Comparison of ENCODE assay signal across 8 cellular contexts in the genomic region with DNA sequence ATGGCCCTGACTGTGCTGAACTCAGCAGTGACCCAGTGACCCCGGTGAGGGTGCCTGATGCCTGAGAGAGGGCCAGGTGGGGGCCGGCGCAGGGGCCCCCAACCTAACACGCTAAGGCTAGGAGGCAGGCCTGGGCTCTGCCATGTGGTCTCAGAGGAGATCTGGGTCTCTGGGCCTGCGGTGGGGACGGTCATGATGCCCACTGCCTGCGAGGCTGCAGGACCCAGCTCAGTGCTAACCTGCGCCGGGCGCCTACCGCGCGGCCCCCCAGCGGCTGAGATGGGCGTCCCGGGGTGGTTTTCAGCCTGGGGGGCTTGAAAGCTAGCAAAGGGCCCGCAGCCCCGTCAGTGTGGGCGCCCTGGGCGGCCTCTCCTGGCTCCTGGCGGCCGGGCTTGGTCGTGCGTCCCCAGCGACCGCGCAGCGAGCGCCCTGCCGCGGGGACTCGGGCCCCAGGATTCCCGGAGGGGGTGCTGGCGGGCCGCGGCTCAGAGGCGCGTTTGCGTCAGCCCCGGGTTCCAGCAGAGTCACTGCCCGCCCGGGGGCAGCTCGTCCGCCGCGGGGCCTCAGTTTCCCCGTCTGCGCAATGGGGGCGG. TPM values are rescaled to one million over a fixed set of nuclear protein-coding genes. Genes with fewer than 3 reads are reported as not detected.
DNase-seq lines count a peak whose midpoint lies in the region; ATAC-seq and TF ChIP-seq lines count a peak whose summit lies in the region.

No MANE protein-coding gene starts in this region.

- no peak overlapping the region for H3K9ac ChIP-seq in H9 (ENCODE audit: extremely low read depth, insufficient read length, low read length)

- H2BK5ac ChIP-seq in H9 (ENCODE audit: insufficient read length, low read length), result no peak overlapping the region

- no peak overlapping the region for H2AK5ac ChIP-seq in H9 (ENCODE audit: insufficient read length, low read length)

- no peak overlapping the region for H2BK12ac ChIP-seq in H9 (ENCODE audit: insufficient read length, low read depth, low read length)

- H3K23me2 ChIP-seq in H9 (ENCODE audit: insufficient read length, low read depth, low read length, poor library complexity, severe bottlenecking), result no peaks in the 10 kb centered on the region

- H3T11ph ChIP-seq in H9 (ENCODE audit: low read length), result no peak overlapping the region

- H3K4me3 ChIP-seq in iPS-11a (ENCODE audit: low read depth, low read length), result peak overlapping the region; percentile 27

- peak; percentile 29 to 46 for ATAC-seq in stimulated activated naive B cell treated with anti-CD40 and anti-IgM and Interleukin-4, amounts not matched to agents 10 μg/mL and 1 μg/mL and 100 μg/mL, for 72 hours (replicated peaks)
- ATAC-seq in GM19351 (IDR thresholded peaks at IDR 0.05; ENCODE audit: unreplicated experiment) (no peak), GM18873 (IDR thresholded peaks at IDR 0.05; ENCODE audit: low FRiP score, unreplicated experiment) (no peak)

- H3K27me3 ChIP-seq in H9 (ENCODE audit: insufficient read depth, low read length), result no peaks in the 10 kb centered on the region

- H2BK15ac ChIP-seq in H9 (ENCODE audit: low read depth, low read length), result no peak overlapping the region

- CTCF ChIA-PET in activated naive CD4-positive, alpha-beta T cell treated with anti-CD3 and anti-CD28 coated beads, Interleukin-2, amount 10 ng/mL, durations not matched to agents 7 days and 5 days (lab: Charles Lee), result interaction anchor here (1.4 kb wide), 1 partner anchor 36 kb away, joined by 3 read pairs; no protein-coding TSS in a partner anchor

- no peak overlapping the region for H3K4ac ChIP-seq in H9 (ENCODE audit: low read depth, low read length)

- H4K8ac ChIP-seq in H9 (replicated peaks; ENCODE audit: insufficient read length, low read depth, low read length), result no peak overlapping the region

- no peak overlapping the region for H3K18ac ChIP-seq in H9 (ENCODE audit: insufficient read length, low read depth, low read length)

- H3K56ac ChIP-seq in H9 (ENCODE audit: insufficient read length, low read depth, low read length), result no peak overlapping the region

- no peak overlapping the region for H3K27ac Mint-ChIP-seq in H9
- no peak overlapping the region for H3K27ac Mint-ChIP-seq in activated naive CD4-positive, alpha-beta T cell treated with anti-CD3 and anti-CD28 coated beads, Interleukin-2, amount 10 ng/mL, durations not matched to agents 7 days and 5 days
- no peak overlapping the region for H3K27ac Mint-ChIP-seq in stimulated activated naive B cell treated with anti-CD40 and anti-IgM and Interleukin-4, amounts not matched to agents 10 μg/mL and 1 μg/mL and 100 μg/mL, for 72 hours

- H3K9me3 ChIP-seq in H9 (ENCODE audit: control insufficient read depth, low read depth, low read length), result no peaks in the 10 kb centered on the region

- H4K91ac ChIP-seq in H9 (ENCODE audit: insufficient read length, low read depth, low read length), result no peak overlapping the region

- H3K36me3 Mint-ChIP-seq in H9 (ENCODE audit: insufficient read depth in 1 of 3, low read depth in 3 of 3), result no peaks in the 10 kb centered on the region
- no peaks in the 10 kb centered on the region for H3K36me3 Mint-ChIP-seq in activated naive CD4-positive, alpha-beta T cell treated with anti-CD3 and anti-CD28 coated beads, Interleukin-2, amount 10 ng/mL, durations not matched to agents 7 days and 5 days
- no peaks in the 10 kb centered on the region for H3K36me3 Mint-ChIP-seq in stimulated activated naive B cell treated with anti-CD40 and anti-IgM and Interleukin-4, amounts not matched to agents 10 μg/mL and 1 μg/mL and 100 μg/mL, for 72 hours

- H3K27me3 Mint-ChIP-seq in H9 (ENCODE audit: low read depth), result peaks cover 9% of the 10 kb centered on the region
- peaks cover 75% of the 10 kb centered on the region for H3K27me3 Mint-ChIP-seq in activated naive CD4-positive, alpha-beta T cell treated with anti-CD3 and anti-CD28 coated beads, Interleukin-2, amount 10 ng/mL, durations not matched to agents 7 days and 5 days
- peaks cover 54 to 60% of the 10 kb centered on the region in 2 donors for H3K27me3 Mint-ChIP-seq in stimulated activated naive B cell treated with anti-CD40 and anti-IgM and Interleukin-4, amounts not matched to agents 10 μg/mL and 1 μg/mL and 100 μg/mL, for 72 hours

- no peaks in the 10 kb centered on the region for H3K79me2 ChIP-seq in H9 (ENCODE audit: insufficient read depth, low read length)

- TF ChIP-seq CTCF in H9 (conservative IDR thresholded peaks at IDR 0.05), result peak; percentile 56

- no peaks in the 10 kb centered on the region for H3K4me1 ChIP-seq in H9 (ENCODE audit: insufficient read depth, low read length)

- H2BK20ac ChIP-seq in H9 (ENCODE audit: low read depth, low read length, poor library complexity, severe bottlenecking), result no peak overlapping the region

- no peak overlapping the region for H3K23ac ChIP-seq in H9 (ENCODE audit: insufficient read length, low read depth, low read length)

- peak overlapping the region; percentile 62 to 82 for H3K4me3 Mint-ChIP-seq in H9
- peak overlapping the region; percentile 68 for H3K4me3 Mint-ChIP-seq in activated naive CD4-positive, alpha-beta T cell treated with anti-CD3 and anti-CD28 coated beads, Interleukin-2, amount 10 ng/mL, durations not matched to agents 7 days and 5 days
- H3K4me3 Mint-ChIP-seq in stimulated activated naive B cell treated with anti-CD40 and anti-IgM and Interleukin-4, amounts not matched to agents 10 μg/mL and 1 μg/mL and 100 μg/mL, for 72 hours, result peak overlapping the region; percentile 78

- WGBS in H9 (ENCODE audit: extremely low coverage, insufficient read length, low lambda C conversion rate), result no CpG with 5 or more reads among the region's 49 CpGs

- H2BK120ac ChIP-seq in H9 (ENCODE audit: low read depth, low read length, poor library complexity, severe bottlenecking), result no peak overlapping the region

- DNase-seq in AG20443 (ENCODE audit: low spot score) (peak; percentile 72), H9 (no peak)
- peak; percentile 47 for DNase-seq in activated naive CD4-positive, alpha-beta T cell treated with anti-CD3 and anti-CD28 coated beads, Interleukin-2, amount 10 ng/mL, durations not matched to agents 7 days and 5 days
- no peak for DNase-seq in stimulated activated naive B cell treated with anti-CD40 and anti-IgM and Interleukin-4, amounts not matched to agents 10 μg/mL and 1 μg/mL and 100 μg/mL, for 72 hours
- no peak for DNase-seq in stimulated activated CD8-positive, alpha-beta memory T cell treated with anti-CD3 and anti-CD28 coated beads, Interleukin-4, amount 100 ng/mL, for 48 hours

- H3K79me1 ChIP-seq in H9 (ENCODE audit: insufficient read depth, low read depth, low read length, poor library complexity, severe bottlenecking), result no peaks in the 10 kb centered on the region

- peaks cover 4% of the 10 kb centered on the region for H4K20me1 ChIP-seq in H9 (ENCODE audit: control insufficient read depth, insufficient read depth, insufficient read length)

- H3K14ac ChIP-seq in H9 (ENCODE audit: insufficient read depth, low read length), result no peak overlapping the region

- peaks cover 0 to 4% of the 10 kb centered on the region in 2 experiments; a peak in 1 of 4 replicates for H3K4me1 Mint-ChIP-seq in H9
- H3K4me1 Mint-ChIP-seq in activated naive CD4-positive, alpha-beta T cell treated with anti-CD3 and anti-CD28 coated beads, Interleukin-2, amount 10 ng/mL, durations not matched to agents 7 days and 5 days, result peaks cover 7% of the 10 kb centered on the region
- peaks cover 11 to 31% of the 10 kb centered on the region in 2 donors for H3K4me1 Mint-ChIP-seq in stimulated activated naive B cell treated with anti-CD40 and anti-IgM and Interleukin-4, amounts not matched to agents 10 μg/mL and 1 μg/mL and 100 μg/mL, for 72 hours

- H4K5ac ChIP-seq in H9 (ENCODE audit: insufficient read length, low read depth, low read length), result no peak overlapping the region

- H2AFZ ChIP-seq in H9 (ENCODE audit: low read length), result no peak overlapping the region

- H3K4me2 ChIP-seq in H9 (ENCODE audit: insufficient read depth, insufficient read length, low read length), result no peak overlapping the region

- no peak overlapping the region for H3K27ac ChIP-seq in H9 (ENCODE audit: insufficient read length, low read depth, low read length)

- H3K9me3 Mint-ChIP-seq in H9, result no peaks in the 10 kb centered on the region
- no peaks in the 10 kb centered on the region for H3K9me3 Mint-ChIP-seq in activated naive CD4-positive, alpha-beta T cell treated with anti-CD3 and anti-CD28 coated beads, Interleukin-2, amount 10 ng/mL, durations not matched to agents 7 days and 5 days
- no peaks in the 10 kb centered on the region for H3K9me3 Mint-ChIP-seq in stimulated activated naive B cell treated with anti-CD40 and anti-IgM and Interleukin-4, amounts not matched to agents 10 μg/mL and 1 μg/mL and 100 μg/mL, for 72 hours

RNA-seq across cellular contexts. Expression of gene EGFL7, which starts 2.5 kb away (rescaled TPM):
- total RNA-seq in H9 (2021), result 37.7 and 38.0 TPM in 2 replicates

RNA-seq across cellular contexts. Expression of gene AGPAT2, which starts 22.1 kb away (rescaled TPM):
- 28.3 and 29.7 TPM in 2 replicates for total RNA-seq in H9 (2021)

RNA-seq across cellular contexts. Expression of gene DIPK1B, which starts 47.2 kb away (rescaled TPM):
- 38.2 and 40.3 TPM in 2 replicates for total RNA-seq in H9 (2021)

Comparison
In these comparisons a context has a peak if more than half of its experiments do, and no peak if none do; other contexts are left out.
1. DNase-seq: peak in AG20443 (single experiment) and activated naive CD4-positive, alpha-beta T cell treated with anti-CD3 and anti-CD28 coated beads, Interleukin-2, amount 10 ng/mL, durations not matched to agents 7 days and 5 days (single experiment); none in H9 (single experiment), stimulated activated naive B cell treated with anti-CD40 and anti-IgM and Interleukin-4, amounts not matched to agents 10 μg/mL and 1 μg/mL and 100 μg/mL, for 72 hours (single experiment) and stimulated activated CD8-positive, alpha-beta memory T cell treated with anti-CD3 and anti-CD28 coated beads, Interleukin-4, amount 100 ng/mL, for 48 hours (single experiment).
2. ATAC-seq: peak in stimulated activated naive B cell treated with anti-CD40 and anti-IgM and Interleukin-4, amounts not matched to agents 10 μg/mL and 1 μg/mL and 100 μg/mL, for 72 hours (2 of 2); none in GM19351 (single experiment) and GM18873 (single experiment).
3. Peak in every context shown above with its lines, with median percentiles within 50 percentile points of each other: H3K4me3 Mint-ChIP-seq.